20 cellular contexts compared by ENCODE assay signal in genomic region chr2:97724501-97724900, GRCh38. TPM values are rescaled to one million over a fixed set of nuclear protein-coding genes. Genes with fewer than 3 reads are reported as not detected.
DNase-seq lines count a peak whose midpoint lies in the region; ATAC-seq and TF ChIP-seq lines count a peak whose summit lies in the region.
"Had no signal": no experiment of that assay in that cellular context is flagged by ENCODE, and none has a peak within 500 bp of the region (broad histone marks: within the 10 kb centered on the region; RNA-seq: fewer than 3 reads in every experiment).

No MANE protein-coding gene starts in this region.

- POLR2A ChIA-PET in naive thymus-derived CD4-positive, alpha-beta T cell (lab: Charles Lee) = interaction anchor here (0.6 kb wide), 1 partner anchor 12 kb away, joined by 3 read pairs; no protein-coding TSS in a partner anchor

- H3K27me3 Mint-ChIP-seq in activated naive CD8-positive, alpha-beta T cell = no peaks in the 10 kb centered on the region
- H3K27me3 Mint-ChIP-seq in activated naive CD8-positive, alpha-beta T cell treated with anti-CD3 and anti-CD28 coated beads, Interleukin-2, amount 50 U/mL, for 24 hours = no peaks in the 10 kb centered on the region
- H3K27me3 Mint-ChIP-seq in naive thymus-derived CD4-positive, alpha-beta T cell = no peaks in the 10 kb centered on the region

- TF ChIP-seq CTCF in upper lobe of left lung (IDR thresholded peaks at IDR 0.05) = no peak

- H3K4me3 Mint-ChIP-seq in activated naive CD8-positive, alpha-beta T cell = no peak overlapping the region
- H3K4me3 Mint-ChIP-seq in activated naive CD8-positive, alpha-beta T cell treated with anti-CD3 and anti-CD28 coated beads, Interleukin-2, amount 50 U/mL, for 24 hours = no peak overlapping the region
- H3K4me3 Mint-ChIP-seq in naive thymus-derived CD4-positive, alpha-beta T cell = no peak overlapping the region

- H3K27ac ChIP-seq in naive thymus-derived CD4-positive, alpha-beta T cell (ENCODE audit: low read depth, low read length) = peak overlapping the region; percentile 26
- H3K27ac ChIP-seq in upper lobe of left lung = no peak overlapping the region
- H3K27ac ChIP-seq: HL-60 had no signal

- CTCF ChIA-PET in naive thymus-derived CD4-positive, alpha-beta T cell (lab: Charles Lee) = no interaction called here

- no peak for TF ChIP-seq EP300 in upper lobe of left lung (IDR thresholded peaks at IDR 0.05)

- DNase-seq in activated naive CD8-positive, alpha-beta T cell treated with anti-CD3 and anti-CD28 coated beads, Interleukin-2, amount 50 U/mL, for 24 hours = no peak
- DNase-seq in H7 = peak; percentile 54
- DNase-seq in naive thymus-derived CD4-positive, alpha-beta T cell = no peak
- DNase-seq in upper lobe of left lung = peak in 1 of 2 donors; percentile 69
- DNase-seq in activated CD8-positive, alpha-beta memory T cell treated with anti-CD3 and anti-CD28 coated beads, Interleukin-2, amount 50 U/mL, for 4 hours = no peak
- no peak for DNase-seq in DMS79 treated with DMSO at 0.1 percent for 48 hours (lab: John Stamatoyannopoulos, UW)
- no peak for DNase-seq in mucosa of gallbladder (ENCODE audit: low spot score)
- DNase-seq: BE2C, DND-41, NCI-H1048, NCI-H1436 treated with DMSO at 0.1 percent for 48 hours, NCI-H2029, NCI-H345, NCI-H524 treated with DMSO at 0.1 percent for 48 hours, SIG-M5 had no signal

- ATAC-seq in activated naive CD8-positive, alpha-beta T cell treated with anti-CD3 and anti-CD28 coated beads, Interleukin-2, amount 50 U/mL, for 24 hours = no peak
- no peak for ATAC-seq in naive thymus-derived CD4-positive, alpha-beta T cell
- peak; percentile 17 to 35 for ATAC-seq in upper lobe of left lung (ENCODE audit: low FRiP score in 2 of 2)

- H3K4me1 Mint-ChIP-seq in activated naive CD8-positive, alpha-beta T cell (ENCODE audit: low read depth) = peaks cover 72% of the 10 kb centered on the region
- H3K4me1 Mint-ChIP-seq in activated naive CD8-positive, alpha-beta T cell treated with anti-CD3 and anti-CD28 coated beads, Interleukin-2, amount 50 U/mL, for 24 hours = peaks cover 89% of the 10 kb centered on the region
- peaks cover 46 to 90% (median 65%) of the 10 kb centered on the region in 7 donors for H3K4me1 Mint-ChIP-seq in naive thymus-derived CD4-positive, alpha-beta T cell

- H3K36me3 Mint-ChIP-seq in activated naive CD8-positive, alpha-beta T cell = peaks cover 26% of the 10 kb centered on the region
- H3K36me3 Mint-ChIP-seq in activated naive CD8-positive, alpha-beta T cell treated with anti-CD3 and anti-CD28 coated beads, Interleukin-2, amount 50 U/mL, for 24 hours (ENCODE audit: low read depth) = peaks cover 77% of the 10 kb centered on the region
- H3K36me3 Mint-ChIP-seq in naive thymus-derived CD4-positive, alpha-beta T cell = peaks cover 10 to 78% (median 57%) of the 10 kb centered on the region in 5 donors

- peak overlapping the region; percentile 34 for H3K27ac Mint-ChIP-seq in activated naive CD8-positive, alpha-beta T cell
- H3K27ac Mint-ChIP-seq in activated naive CD8-positive, alpha-beta T cell treated with anti-CD3 and anti-CD28 coated beads, Interleukin-2, amount 50 U/mL, for 24 hours = no peak overlapping the region
- peak overlapping the region in 3 of 9 donors; percentile 25 to 76 (median 75) for H3K27ac Mint-ChIP-seq in naive thymus-derived CD4-positive, alpha-beta T cell

- H3K36me3 ChIP-seq in H7 (replicated peaks; ENCODE audit: control insufficient read depth, insufficient read depth, low read length) (no peaks in the 10 kb centered on the region), upper lobe of left lung (no peaks in the 10 kb centered on the region)
- H3K36me3 ChIP-seq in naive thymus-derived CD4-positive, alpha-beta T cell (ENCODE audit: control insufficient read depth in 2 of 3, insufficient read depth in 3 of 3, low read length in 3 of 3) = peaks cover 23 to 86% (median 35%) of the 10 kb centered on the region in 3 experiments
- H3K36me3 ChIP-seq: BE2C, HAP-1 had no signal

- no peaks in the 10 kb centered on the region for H3K9me3 Mint-ChIP-seq in activated naive CD8-positive, alpha-beta T cell (ENCODE audit: low read depth)
- no peaks in the 10 kb centered on the region for H3K9me3 Mint-ChIP-seq in activated naive CD8-positive, alpha-beta T cell treated with anti-CD3 and anti-CD28 coated beads, Interleukin-2, amount 50 U/mL, for 24 hours
- peaks cover 0 to 7% (median 0%) of the 10 kb centered on the region in 11 donors for H3K9me3 Mint-ChIP-seq in naive thymus-derived CD4-positive, alpha-beta T cell

- intact Hi-C loops in naive thymus-derived CD4-positive, alpha-beta T cell (cut with micrococcal nuclease) = no loop called here

- H3K27me3 ChIP-seq in H7 (ENCODE audit: control insufficient read depth, insufficient read depth, low read length) (no peaks in the 10 kb centered on the region), upper lobe of left lung (no peaks in the 10 kb centered on the region)
- H3K27me3 ChIP-seq in naive thymus-derived CD4-positive, alpha-beta T cell (ENCODE audit: control insufficient read depth in 2 of 2, insufficient read depth in 2 of 2, low read length in 2 of 2) = no peaks in the 10 kb centered on the region
- H3K27me3 ChIP-seq: BE2C had no signal

- no peak for TF ChIP-seq POLR2A in upper lobe of left lung (IDR thresholded peaks at IDR 0.05)

- H3K4me3 ChIP-seq in H7 (ENCODE audit: insufficient read depth, low read depth, low read length) = no peak overlapping the region
- no peak overlapping the region for H3K4me3 ChIP-seq in naive thymus-derived CD4-positive, alpha-beta T cell (ENCODE audit: low read length)
- H3K4me3 ChIP-seq in upper lobe of left lung = no peak overlapping the region
- H3K4me3 ChIP-seq: HAP-1 had no signal

- H3K9me3 ChIP-seq in naive thymus-derived CD4-positive, alpha-beta T cell (ENCODE audit: control insufficient read depth in 2 of 3, low read length in 3 of 3) = no peaks in the 10 kb centered on the region
- H3K9me3 ChIP-seq in upper lobe of left lung = no peaks in the 10 kb centered on the region
- H3K9me3 ChIP-seq: BE2C, HAP-1 had no signal

- 80% methylated on average over 17 of the region's 17 CpGs for WGBS in upper lobe of left lung, 2 donors

- H3K4me1 ChIP-seq in naive thymus-derived CD4-positive, alpha-beta T cell (ENCODE audit: control insufficient read depth in 2 of 2, insufficient read depth in 2 of 2, low read length in 2 of 2) = peaks cover 36 to 52% of the 10 kb centered on the region in 2 donors
- H3K4me1 ChIP-seq in upper lobe of left lung = no peaks in the 10 kb centered on the region
- H3K4me1 ChIP-seq: BE2C had no signal

RNA-seq across cellular contexts. Expression of gene ZAP70, which starts 11.1 kb away (rescaled TPM):
- 0.33 and 2.5 TPM in 2 replicates for total RNA-seq in H7 (2014; rRNA removed; shearing (Covaris generic))
- 100 to 1,000 TPM; 354 to 432 (median 382) TPM for total RNA-seq in naive thymus-derived CD4-positive, alpha-beta T cell
- 100 to 1,000 TPM; 105 to 166 TPM for polyA plus RNA-seq in naive thymus-derived CD4-positive, alpha-beta T cell
- total RNA-seq in upper lobe of left lung (10 to 100 TPM in 3 of 6 donors, 1 to 10 TPM in 3; 6.4 to 88.0 (median 11.3) TPM), mucosa of gallbladder (12.6 TPM)
- total RNA-seq: G401, M059J had no signal

RNA-seq across cellular contexts. Expression of gene C2orf92, which starts 55.0 kb away (rescaled TPM):
- 2.5 and 4.2 TPM in 2 replicates for total RNA-seq in H7 (2014; rRNA removed; shearing (Covaris generic))
- total RNA-seq in naive thymus-derived CD4-positive, alpha-beta T cell = 10 to 100 TPM; 10.7 to 23.4 (median 21.0) TPM
- 1 to 10 TPM in 1 of 2 donors, under 1 TPM in 1; 0.66 to 1.1 TPM for polyA plus RNA-seq in naive thymus-derived CD4-positive, alpha-beta T cell
- 10 to 100 TPM in 4 of 6 donors, 1 to 10 TPM in 2; 9.1 to 45.1 (median 23.1) TPM for total RNA-seq in upper lobe of left lung
- total RNA-seq in mucosa of gallbladder = 4.8 TPM

Comparison
In these comparisons a context has a peak if more than half of its experiments do, and no peak if none do; other contexts are left out.
1. ATAC-seq: peak in upper lobe of left lung (2 of 2); none in activated naive CD8-positive, alpha-beta T cell treated with anti-CD3 and anti-CD28 coated beads, Interleukin-2, amount 50 U/mL, for 24 hours (single experiment) and naive thymus-derived CD4-positive, alpha-beta T cell (single experiment).